ENCODE assay signal across 1 cellular context in the genomic region with DNA sequence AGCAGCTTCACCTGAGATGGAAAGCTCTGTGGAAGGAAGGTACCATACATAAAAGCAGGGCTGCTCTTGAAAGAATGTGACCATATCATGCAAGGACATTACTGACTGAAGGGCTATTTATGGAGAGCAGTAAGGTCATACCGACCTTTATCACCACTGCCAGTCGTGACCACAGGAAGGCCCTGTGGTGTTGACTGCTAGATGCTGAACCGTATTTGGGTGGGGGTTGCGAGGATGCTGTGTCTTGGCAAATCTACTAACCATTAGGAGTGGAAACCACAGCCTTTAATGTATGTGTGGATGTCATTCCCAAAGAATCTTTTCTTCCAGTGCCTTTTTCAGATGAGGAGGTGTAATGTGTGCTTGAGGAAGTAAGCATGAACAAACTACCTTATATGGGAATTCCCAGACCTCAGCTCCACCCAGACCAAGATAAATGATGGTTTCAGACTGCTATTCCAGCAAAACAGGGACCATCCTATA.
TF ChIP-seq lines count a peak whose summit lies in the region.

No MANE protein-coding gene starts in this region.

TF ChIP-seq in SK-N-SH, 30 proteins besides CTCF, POLR2A, EP300 and RAD21 (continued from another document):
- TF ChIP-seq TEAD4 (IDR thresholded peaks at IDR 0.05; ENCODE audit: borderline replicate concordance, insufficient read depth) = peak; percentile 71
- TF ChIP-seq FOSL2 (IDR thresholded peaks at IDR 0.05; ENCODE audit: borderline replicate concordance, low read depth) = peak; percentile 51; the same call in 1 of the 2 replicates
- peak; percentile 90 for TF ChIP-seq FOXM1 (IDR thresholded peaks at IDR 0.05; ENCODE audit: low read depth)
- peak; percentile 68; the same call in 1 of the 2 replicates for TF ChIP-seq POLR2AphosphoS5 (IDR thresholded peaks at IDR 0.05; ENCODE audit: low read depth, low read length)
- no peak for TF ChIP-seq GABPA (IDR thresholded peaks at IDR 0.05; ENCODE audit: low read depth)
- TF ChIP-seq, protein P1, sequence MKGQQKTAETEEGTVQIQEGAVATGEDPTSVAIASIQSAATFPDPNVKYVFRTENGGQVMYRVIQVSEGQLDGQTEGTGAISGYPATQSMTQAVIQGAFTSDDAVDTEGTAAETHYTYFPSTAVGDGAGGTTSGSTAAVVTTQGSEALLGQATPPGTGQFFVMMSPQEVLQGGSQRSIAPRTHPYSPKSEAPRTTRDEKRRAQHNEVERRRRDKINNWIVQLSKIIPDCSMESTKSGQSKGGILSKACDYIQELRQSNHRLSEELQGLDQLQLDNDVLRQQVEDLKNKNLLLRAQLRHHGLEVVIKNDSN (IDR thresholded peaks at IDR 0.05; ENCODE audit: borderline replicate concordance, low read depth) = no peak
